ENCODE assay signal across 7 cellular contexts in genomic region chr12:66235626-66236281, GRCh38. TPM values are rescaled to one million over a fixed set of nuclear protein-coding genes. Genes with fewer than 3 reads are reported as not detected.
A peak's percentile ranks its signal among the peaks of the same experiment; 100 is the strongest.
DNase-seq lines count a peak whose midpoint lies in the region; ATAC-seq and TF ChIP-seq lines count a peak whose summit lies in the region.

No MANE protein-coding gene starts in this region.

- TF ChIP-seq CTCF in GM20000 (IDR thresholded peaks at IDR 0.05; ENCODE audit: extremely low read depth, missing control alignments) (no peak), fibroblast of mammary gland (conservative IDR thresholded peaks at IDR 0.05; ENCODE audit: control insufficient read depth, insufficient read depth, low read depth, low read length) (peak; percentile 14)

- no peak for ATAC-seq in GM18511 (IDR thresholded peaks at IDR 0.05; ENCODE audit: unreplicated experiment)

- peak overlapping the region; percentile 55 for H3K4me3 ChIP-seq in fibroblast of mammary gland (ENCODE audit: control insufficient read depth, low read depth, low read length)

- DNase-seq in GM20000 (ENCODE audit: low spot score): peak; percentile 38
- DNase-seq in RPMI7951 (ENCODE audit: low read depth): peak; percentile 24
- DNase-seq in fibroblast of mammary gland (ENCODE audit: low read depth): peak; percentile 30
- DNase-seq in renal cortical epithelial cell (ENCODE audit: low read depth): peak; percentile 10
- no peak for DNase-seq in NCI-H345 (lab: John Stamatoyannopoulos, UW)
- DNase-seq in CD1c-positive myeloid dendritic cell (ENCODE audit: extremely low spot score): no peak

RNA-seq across cellular contexts. Expression of gene IRAK3, which starts 46.7 kb away (rescaled TPM):
- total RNA-seq in RPMI7951 (2014; rRNA removed; shearing (Covaris generic)): 3.5 and 4.8 TPM in 2 replicates
- 3.0 and 4.0 TPM in 2 replicates for total RNA-seq in renal cortical epithelial cell

Comparison
In these comparisons a context has a peak if more than half of its experiments do, and no peak if none do; other contexts are left out.
1. DNase-seq: peak in GM20000 (single experiment), RPMI7951 (single experiment), fibroblast of mammary gland (single experiment) and renal cortical epithelial cell (single experiment); none in NCI-H345 (single experiment) and CD1c-positive myeloid dendritic cell (single experiment).